8 cellular contexts compared by ENCODE assay signal in genomic region chr2:222656544-222657446, GRCh38. TPM values are rescaled to one million over a fixed set of nuclear protein-coding genes. Genes with fewer than 3 reads are reported as not detected.
DNase-seq lines count a peak whose midpoint lies in the region; ATAC-seq and TF ChIP-seq lines count a peak whose summit lies in the region.

No MANE protein-coding gene starts in this region.

- TF ChIP-seq CTCF in Peyer's patch (IDR thresholded peaks at IDR 0.05): no peak
- no peak for TF ChIP-seq CTCF in fibroblast of mammary gland (conservative IDR thresholded peaks at IDR 0.05; ENCODE audit: control insufficient read depth, insufficient read depth, low read depth, low read length)
- no peak for TF ChIP-seq CTCF in parathyroid adenoma (IDR thresholded peaks at IDR 0.05)

- peaks cover 4% of the 10 kb centered on the region for H3K27me3 Mint-ChIP-seq in T-helper 1 cell treated with Interleukin-12 subunit alpha and Interleukin-12 subunit beta and Interleukin-4 antibody, amounts not matched to agents 30 μg/mL and 1 μg/mL, for 36 hours (ENCODE audit: low read depth)

- no peaks in the 10 kb centered on the region for H3K9me3 ChIP-seq in Peyer's patch
- no peaks in the 10 kb centered on the region for H3K9me3 ChIP-seq in parathyroid adenoma (ENCODE audit: control insufficient read depth, low read length)

- peak overlapping the region; percentile 81 for H2AFZ ChIP-seq in parathyroid adenoma

- peak overlapping the region; percentile 100 for H3K4me2 ChIP-seq in parathyroid adenoma (ENCODE audit: low read length)

- peaks cover 8% of the 10 kb centered on the region for H3K36me3 Mint-ChIP-seq in T-helper 1 cell treated with Interleukin-12 subunit alpha and Interleukin-12 subunit beta and Interleukin-4 antibody, amounts not matched to agents 30 μg/mL and 1 μg/mL, for 36 hours (ENCODE audit: low read depth)

- H3K9me3 Mint-ChIP-seq in T-helper 1 cell treated with Interleukin-12 subunit alpha and Interleukin-12 subunit beta and Interleukin-4 antibody, amounts not matched to agents 30 μg/mL and 1 μg/mL, for 36 hours: no peaks in the 10 kb centered on the region

- peak overlapping the region; percentile 98 for H3K27ac Mint-ChIP-seq in T-helper 1 cell treated with Interleukin-12 subunit alpha and Interleukin-12 subunit beta and Interleukin-4 antibody, amounts not matched to agents 30 μg/mL and 1 μg/mL, for 36 hours

- H3K4me3 ChIP-seq in Peyer's patch (peak overlapping the region; percentile 76 to 95 (median 84)), fibroblast of mammary gland (ENCODE audit: control insufficient read depth, low read depth, low read length) (peak overlapping the region; percentile 99), parathyroid adenoma (ENCODE audit: low read depth, low read length) (peak overlapping the region; percentile 98)

- H3K27ac ChIP-seq in Peyer's patch: peak overlapping the region in 3 of 4 donors; percentile 83 to 89 (median 88)
- H3K27ac ChIP-seq in parathyroid adenoma: peak overlapping the region; percentile 97

- peak; percentile 31 for ATAC-seq in HG02938 (IDR thresholded peaks at IDR 0.05; ENCODE audit: unreplicated experiment)

- no peak overlapping the region for H3K9ac ChIP-seq in parathyroid adenoma

- H3K36me3 ChIP-seq in Peyer's patch (no peaks in the 10 kb centered on the region), parathyroid adenoma (ENCODE audit: control insufficient read depth, insufficient read depth, low read length) (no peaks in the 10 kb centered on the region)

- H3K4me1 Mint-ChIP-seq in T-helper 1 cell treated with Interleukin-12 subunit alpha and Interleukin-12 subunit beta and Interleukin-4 antibody, amounts not matched to agents 30 μg/mL and 1 μg/mL, for 36 hours (ENCODE audit: low read depth): peaks cover 22% of the 10 kb centered on the region

- peaks cover 19% of the 10 kb centered on the region for H3K79me2 ChIP-seq in parathyroid adenoma

- H3K4me1 ChIP-seq in Peyer's patch: peaks cover 0 to 26% (median 0%) of the 10 kb centered on the region in 4 donors
- H3K4me1 ChIP-seq in parathyroid adenoma: peaks cover under 1% of the 10 kb centered on the region

- H3K27me3 ChIP-seq in Peyer's patch: no peaks in the 10 kb centered on the region
- no peaks in the 10 kb centered on the region for H3K27me3 ChIP-seq in parathyroid adenoma (ENCODE audit: control insufficient read depth, insufficient read depth, low read length)

- DNase-seq in T-helper 1 cell (no peak), Peyer's patch (no peak), fibroblast of mammary gland (ENCODE audit: low read depth) (no peak), amniotic stem cell (lab: John Stamatoyannopoulos, UW) (no peak)
- no peak for DNase-seq in activated CD4-positive, CD25-positive, alpha-beta regulatory T cell treated with anti-CD3 and anti-CD28 coated beads, Interleukin-2, amount 50 U/mL, for 72 hours

- peak overlapping the region; percentile 99 for H3K4me3 Mint-ChIP-seq in T-helper 1 cell treated with Interleukin-12 subunit alpha and Interleukin-12 subunit beta and Interleukin-4 antibody, amounts not matched to agents 30 μg/mL and 1 μg/mL, for 36 hours

- TF ChIP-seq POLR2A in Peyer's patch (IDR thresholded peaks at IDR 0.05): no peak

RNA-seq across cellular contexts. Expression of gene FARSB, which starts 0.9 kb away (rescaled TPM):
- total RNA-seq in Peyer's patch: 10 to 100 TPM in 3 of 4 donors, 1 to 10 TPM in 1; 8.6 to 14.9 (median 11.7) TPM

RNA-seq across cellular contexts. Expression of gene MOGAT1, which starts 14.7 kb away (rescaled TPM):
- total RNA-seq in Peyer's patch: not detected
